ENCODE assay signal across 8 cellular contexts in the genomic region with DNA sequence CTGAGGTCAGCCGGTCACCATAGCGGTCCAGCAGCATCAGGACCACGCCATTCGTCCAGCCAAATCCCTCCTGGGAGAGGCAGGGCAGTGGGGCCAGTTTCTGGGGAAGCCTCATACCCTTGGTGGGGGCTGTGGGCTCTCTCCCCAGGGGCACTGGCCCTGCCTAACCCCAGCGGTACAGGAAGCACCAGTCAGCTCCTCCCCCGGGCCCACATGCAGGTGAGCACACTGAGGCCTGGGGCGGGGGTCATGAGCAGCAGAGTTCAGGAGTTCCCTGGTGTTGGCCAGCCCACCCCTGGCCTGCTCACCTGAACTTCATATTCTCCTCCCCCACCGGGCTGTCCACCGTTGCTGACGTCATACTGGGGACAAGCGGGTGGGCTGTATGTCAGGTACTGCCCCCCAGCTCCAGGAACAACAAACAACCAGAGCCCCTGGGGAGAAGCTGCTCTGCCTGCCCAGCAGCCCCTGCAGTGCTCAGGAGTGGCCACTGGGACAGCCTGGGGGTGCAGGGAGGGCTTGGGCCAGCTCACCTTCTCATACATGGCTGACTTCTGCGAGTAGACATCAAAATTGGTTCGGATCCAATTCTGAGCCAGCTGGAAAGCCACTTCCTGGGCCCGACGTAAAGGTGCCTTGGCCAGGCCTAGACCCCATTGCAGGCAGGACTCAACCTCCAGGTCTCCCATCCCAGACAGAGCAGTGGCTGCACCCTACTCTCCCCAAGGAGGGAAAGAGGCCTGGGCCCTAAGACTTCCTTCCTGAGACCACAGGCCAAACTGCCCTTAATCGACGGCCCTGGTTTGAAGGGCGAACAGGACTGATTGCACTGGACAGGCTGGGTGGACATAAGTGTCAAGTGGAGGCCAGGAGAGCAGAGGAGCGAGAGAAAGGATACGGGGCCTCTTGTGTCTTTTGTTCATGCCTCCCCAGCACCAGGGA. TPM values are rescaled to one million over a fixed set of nuclear protein-coding genes. Genes with fewer than 3 reads are reported as not detected.
DNase-seq lines count a peak whose midpoint lies in the region; ATAC-seq and TF ChIP-seq lines count a peak whose summit lies in the region.

No MANE protein-coding gene starts in this region.

- TF ChIP-seq EP300 in stomach (IDR thresholded peaks at IDR 0.05): no peak

- H3K4me3 Mint-ChIP-seq in activated naive CD8-positive, alpha-beta T cell treated with anti-CD3 and anti-CD28 coated beads, Interleukin-2, amount 10 ng/mL, durations not matched to agents 7 days and 5 days: no peak overlapping the region
- no peak overlapping the region for H3K4me3 Mint-ChIP-seq in activated CD4-positive, alpha-beta T cell treated with anti-CD3 and anti-CD28 coated beads, Interleukin-2, amount 10 ng/mL, durations not matched to agents 24 days and 14 days
- no peak overlapping the region for H3K4me3 Mint-ChIP-seq in activated T-helper 1 cell treated with anti-CD3 and anti-CD28 coated beads, Interleukin-12 subunit alpha, Interleukin-12 subunit beta, Interleukin-2, Interleukin-4 antibody, amounts not matched to agents 30 ng/mL and 10 ng/mL and 1 ng/mL, durations not matched to agents 14 hours and 24 hours and 36 hours

- H3K36me3 ChIP-seq in right atrium auricular region: peaks cover 33% of the 10 kb centered on the region
- peaks cover 3 to 46% (median 43%) of the 10 kb centered on the region in 4 donors for H3K36me3 ChIP-seq in stomach

- H3K4me1 Mint-ChIP-seq in activated naive CD8-positive, alpha-beta T cell treated with anti-CD3 and anti-CD28 coated beads, Interleukin-2, amount 10 ng/mL, durations not matched to agents 7 days and 5 days: peaks cover 3% of the 10 kb centered on the region
- peaks cover 3% of the 10 kb centered on the region for H3K4me1 Mint-ChIP-seq in activated CD4-positive, alpha-beta T cell treated with anti-CD3 and anti-CD28 coated beads, Interleukin-2, amount 10 ng/mL, durations not matched to agents 24 days and 14 days
- no peaks in the 10 kb centered on the region for H3K4me1 Mint-ChIP-seq in activated T-helper 1 cell treated with anti-CD3 and anti-CD28 coated beads, Interleukin-12 subunit alpha, Interleukin-12 subunit beta, Interleukin-2, Interleukin-4 antibody, amounts not matched to agents 30 ng/mL and 10 ng/mL and 1 ng/mL, durations not matched to agents 14 hours and 24 hours and 36 hours (ENCODE audit: low read depth)

- H3K36me3 Mint-ChIP-seq in activated naive CD8-positive, alpha-beta T cell treated with anti-CD3 and anti-CD28 coated beads, Interleukin-2, amount 10 ng/mL, durations not matched to agents 7 days and 5 days: no peaks in the 10 kb centered on the region
- H3K36me3 Mint-ChIP-seq in activated CD4-positive, alpha-beta T cell treated with anti-CD3 and anti-CD28 coated beads, Interleukin-2, amount 10 ng/mL, durations not matched to agents 24 days and 14 days (ENCODE audit: low read depth): no peaks in the 10 kb centered on the region
- no peaks in the 10 kb centered on the region for H3K36me3 Mint-ChIP-seq in activated T-helper 1 cell treated with anti-CD3 and anti-CD28 coated beads, Interleukin-12 subunit alpha, Interleukin-12 subunit beta, Interleukin-2, Interleukin-4 antibody, amounts not matched to agents 30 ng/mL and 10 ng/mL and 1 ng/mL, durations not matched to agents 14 hours and 24 hours and 36 hours (ENCODE audit: low read depth)

- intact Hi-C loops in stomach (cut with DNase I; ENCODE audit: low total_unique reads): loop anchor here (5.0 kb wide), 1 partner anchor 51 kb away; a partner anchor contains a TSS
- intact Hi-C loops in activated CD4-positive, alpha-beta T cell treated with anti-CD3 and anti-CD28 coated beads, Interleukin-2, amount 10 ng/mL, durations not matched to agents 24 days and 14 days (cut with micrococcal nuclease): loop anchor here (1.0 kb wide), 1 partner anchor 63 kb away; no protein-coding TSS in a partner anchor
- intact Hi-C loops in activated T-helper 1 cell treated with anti-CD3 and anti-CD28 coated beads, Interleukin-12 subunit alpha, Interleukin-12 subunit beta, Interleukin-2, Interleukin-4 antibody, amounts not matched to agents 30 ng/mL and 10 ng/mL and 1 ng/mL, durations not matched to agents 14 hours and 24 hours and 36 hours (cut with micrococcal nuclease): loop anchor here (1.0 kb wide), 3 partner anchors 63 to 513 kb away; a partner anchor contains a TSS

- TF ChIP-seq CTCF in right atrium auricular region (IDR thresholded peaks at IDR 0.05): no peak
- no peak for TF ChIP-seq CTCF in stomach (IDR thresholded peaks at IDR 0.05)

- no peak for TF ChIP-seq POLR2A in stomach (IDR thresholded peaks at IDR 0.05)

- H3K27ac Mint-ChIP-seq in activated naive CD8-positive, alpha-beta T cell treated with anti-CD3 and anti-CD28 coated beads, Interleukin-2, amount 10 ng/mL, durations not matched to agents 7 days and 5 days: peak overlapping the region; percentile 54
- no peak overlapping the region for H3K27ac Mint-ChIP-seq in activated CD4-positive, alpha-beta T cell treated with anti-CD3 and anti-CD28 coated beads, Interleukin-2, amount 10 ng/mL, durations not matched to agents 24 days and 14 days
- H3K27ac Mint-ChIP-seq in activated T-helper 1 cell treated with anti-CD3 and anti-CD28 coated beads, Interleukin-12 subunit alpha, Interleukin-12 subunit beta, Interleukin-2, Interleukin-4 antibody, amounts not matched to agents 30 ng/mL and 10 ng/mL and 1 ng/mL, durations not matched to agents 14 hours and 24 hours and 36 hours: no peak overlapping the region

- 45 to 62% (median 52%) methylated on average over 12 to 20 of the region's 20 CpGs for WGBS in stomach, 5 donors

- H3K27me3 ChIP-seq in right atrium auricular region: no peaks in the 10 kb centered on the region
- peaks cover 0 to 6% (median 0%) of the 10 kb centered on the region in 3 donors for H3K27me3 ChIP-seq in stomach

- H3K27ac ChIP-seq in right atrium auricular region (peak overlapping the region; percentile 44 to 72), stomach (peak overlapping the region in 4 of 5 donors; percentile 35 to 61 (median 55))

- no peaks in the 10 kb centered on the region for H3K9me3 ChIP-seq in right atrium auricular region
- H3K9me3 ChIP-seq in stomach: no peaks in the 10 kb centered on the region

- no peaks in the 10 kb centered on the region for H3K9me3 Mint-ChIP-seq in activated naive CD8-positive, alpha-beta T cell treated with anti-CD3 and anti-CD28 coated beads, Interleukin-2, amount 10 ng/mL, durations not matched to agents 7 days and 5 days
- no peaks in the 10 kb centered on the region for H3K9me3 Mint-ChIP-seq in activated CD4-positive, alpha-beta T cell treated with anti-CD3 and anti-CD28 coated beads, Interleukin-2, amount 10 ng/mL, durations not matched to agents 24 days and 14 days
- no peaks in the 10 kb centered on the region for H3K9me3 Mint-ChIP-seq in activated T-helper 1 cell treated with anti-CD3 and anti-CD28 coated beads, Interleukin-12 subunit alpha, Interleukin-12 subunit beta, Interleukin-2, Interleukin-4 antibody, amounts not matched to agents 30 ng/mL and 10 ng/mL and 1 ng/mL, durations not matched to agents 14 hours and 24 hours and 36 hours

- H3K4me1 ChIP-seq in right atrium auricular region (peaks cover 0 to 18% of the 10 kb centered on the region in 2 donors), stomach (peaks cover 8 to 16% (median 14%) of the 10 kb centered on the region in 4 donors)

- ATAC-seq in activated naive CD8-positive, alpha-beta T cell treated with anti-CD3 and anti-CD28 coated beads, Interleukin-2, amount 10 ng/mL, durations not matched to agents 7 days and 5 days (ENCODE audit: low read depth): no peak
- no peak for ATAC-seq in HG03342 (IDR thresholded peaks at IDR 0.05; ENCODE audit: unreplicated experiment)

- POLR2A ChIA-PET in activated naive CD8-positive, alpha-beta T cell treated with anti-CD3 and anti-CD28 coated beads, Interleukin-2, amount 10 ng/mL, durations not matched to agents 7 days and 5 days (lab: Charles Lee): no interaction called here

- H3K27me3 Mint-ChIP-seq in activated naive CD8-positive, alpha-beta T cell treated with anti-CD3 and anti-CD28 coated beads, Interleukin-2, amount 10 ng/mL, durations not matched to agents 7 days and 5 days: no peaks in the 10 kb centered on the region
- no peaks in the 10 kb centered on the region for H3K27me3 Mint-ChIP-seq in activated CD4-positive, alpha-beta T cell treated with anti-CD3 and anti-CD28 coated beads, Interleukin-2, amount 10 ng/mL, durations not matched to agents 24 days and 14 days
- H3K27me3 Mint-ChIP-seq in activated T-helper 1 cell treated with anti-CD3 and anti-CD28 coated beads, Interleukin-12 subunit alpha, Interleukin-12 subunit beta, Interleukin-2, Interleukin-4 antibody, amounts not matched to agents 30 ng/mL and 10 ng/mL and 1 ng/mL, durations not matched to agents 14 hours and 24 hours and 36 hours (ENCODE audit: insufficient read depth): peaks cover 9% of the 10 kb centered on the region

- H3K4me3 ChIP-seq in right atrium auricular region (no peak overlapping the region), stomach (no peak overlapping the region)

- DNase-seq in HCEC 1CT (peak; percentile 8), right atrium auricular region (ENCODE audit: low spot score) (no peak), stomach (no peak), NCI-H510A treated with DMSO at 0.1 percent for 48 hours (lab: John Stamatoyannopoulos, UW) (no peak)
- DNase-seq in activated naive CD8-positive, alpha-beta T cell treated with anti-CD3 and anti-CD28 coated beads, Interleukin-2, amount 10 ng/mL, durations not matched to agents 7 days and 5 days: no peak
- no peak for DNase-seq in activated CD4-positive, alpha-beta T cell treated with anti-CD3 and anti-CD28 coated beads, Interleukin-2, amount 10 ng/mL, durations not matched to agents 24 days and 14 days
- no peak for DNase-seq in activated T-helper 1 cell treated with anti-CD3 and anti-CD28 coated beads, Interleukin-12 subunit alpha, Interleukin-12 subunit beta, Interleukin-2, Interleukin-4 antibody, amounts not matched to agents 30 ng/mL and 10 ng/mL and 1 ng/mL, durations not matched to agents 14 hours and 24 hours and 36 hours (ENCODE audit: low spot score)

RNA-seq across cellular contexts. Expression of a gene that starts 20.8 kb away (rescaled TPM):
- not detected for total RNA-seq in activated naive CD8-positive, alpha-beta T cell treated with anti-CD3 and anti-CD28 coated beads, Interleukin-2, amount 10 ng/mL, durations not matched to agents 7 days and 5 days
- total RNA-seq in right atrium auricular region (not detected), stomach (under 1 TPM in 1 of 5 donors, not detected in 4; 0.45 TPM)
- 1 to 10 TPM in 2 of 3 donors, under 1 TPM in 1; 0.76 to 2.2 (median 1.4) TPM for polyA plus RNA-seq in stomach
- not detected in 2 replicates for total RNA-seq in activated CD4-positive, alpha-beta T cell treated with anti-CD3 and anti-CD28 coated beads, Interleukin-2, amount 10 ng/mL, durations not matched to agents 24 days and 14 days
- not detected in 2 replicates for total RNA-seq in activated T-helper 1 cell treated with anti-CD3 and anti-CD28 coated beads, Interleukin-12 subunit alpha, Interleukin-12 subunit beta, Interleukin-2, Interleukin-4 antibody, amounts not matched to agents 30 ng/mL and 10 ng/mL and 1 ng/mL, durations not matched to agents 14 hours and 24 hours and 36 hours

RNA-seq across cellular contexts. Expression of a gene that starts 51.2 kb away (rescaled TPM):
- total RNA-seq in activated naive CD8-positive, alpha-beta T cell treated with anti-CD3 and anti-CD28 coated beads, Interleukin-2, amount 10 ng/mL, durations not matched to agents 7 days and 5 days: 1 to 10 TPM; 2.7 to 3.3 TPM
- total RNA-seq in right atrium auricular region (100 to 1,000 TPM; 102 to 105 TPM), stomach (100 to 1,000 TPM in 1 of 5 donors, 10 to 100 TPM in 4; 34.4 to 291 (median 50.2) TPM)
- 10 to 100 TPM; 28.4 to 43.1 (median 39.7) TPM for polyA plus RNA-seq in stomach
- 1.3 and 1.7 TPM in 2 replicates for total RNA-seq in activated CD4-positive, alpha-beta T cell treated with anti-CD3 and anti-CD28 coated beads, Interleukin-2, amount 10 ng/mL, durations not matched to agents 24 days and 14 days
- 0.86 and 1.4 TPM in 2 replicates for total RNA-seq in activated T-helper 1 cell treated with anti-CD3 and anti-CD28 coated beads, Interleukin-12 subunit alpha, Interleukin-12 subunit beta, Interleukin-2, Interleukin-4 antibody, amounts not matched to agents 30 ng/mL and 10 ng/mL and 1 ng/mL, durations not matched to agents 14 hours and 24 hours and 36 hours

Comparison
In these comparisons a context has a peak if more than half of its experiments do, and no peak if none do; other contexts are left out.
1. RNA of a gene that starts 51.2 kb away (total RNA-seq): 102 to 105 TPM in right atrium auricular region and 34.4 to 291 TPM in stomach; 2.7 to 3.3 TPM in activated naive CD8-positive, alpha-beta T cell treated with anti-CD3 and anti-CD28 coated beads, Interleukin-2, amount 10 ng/mL, durations not matched to agents 7 days and 5 days, 1.3 to 1.7 TPM in activated CD4-positive, alpha-beta T cell treated with anti-CD3 and anti-CD28 coated beads, Interleukin-2, amount 10 ng/mL, durations not matched to agents 24 days and 14 days and 0.86 to 1.4 TPM in activated T-helper 1 cell treated with anti-CD3 and anti-CD28 coated beads, Interleukin-12 subunit alpha, Interleukin-12 subunit beta, Interleukin-2, Interleukin-4 antibody, amounts not matched to agents 30 ng/mL and 10 ng/mL and 1 ng/mL, durations not matched to agents 14 hours and 24 hours and 36 hours; every median in the first group is over 4 times any median in the second.